In the genomic region with DNA sequence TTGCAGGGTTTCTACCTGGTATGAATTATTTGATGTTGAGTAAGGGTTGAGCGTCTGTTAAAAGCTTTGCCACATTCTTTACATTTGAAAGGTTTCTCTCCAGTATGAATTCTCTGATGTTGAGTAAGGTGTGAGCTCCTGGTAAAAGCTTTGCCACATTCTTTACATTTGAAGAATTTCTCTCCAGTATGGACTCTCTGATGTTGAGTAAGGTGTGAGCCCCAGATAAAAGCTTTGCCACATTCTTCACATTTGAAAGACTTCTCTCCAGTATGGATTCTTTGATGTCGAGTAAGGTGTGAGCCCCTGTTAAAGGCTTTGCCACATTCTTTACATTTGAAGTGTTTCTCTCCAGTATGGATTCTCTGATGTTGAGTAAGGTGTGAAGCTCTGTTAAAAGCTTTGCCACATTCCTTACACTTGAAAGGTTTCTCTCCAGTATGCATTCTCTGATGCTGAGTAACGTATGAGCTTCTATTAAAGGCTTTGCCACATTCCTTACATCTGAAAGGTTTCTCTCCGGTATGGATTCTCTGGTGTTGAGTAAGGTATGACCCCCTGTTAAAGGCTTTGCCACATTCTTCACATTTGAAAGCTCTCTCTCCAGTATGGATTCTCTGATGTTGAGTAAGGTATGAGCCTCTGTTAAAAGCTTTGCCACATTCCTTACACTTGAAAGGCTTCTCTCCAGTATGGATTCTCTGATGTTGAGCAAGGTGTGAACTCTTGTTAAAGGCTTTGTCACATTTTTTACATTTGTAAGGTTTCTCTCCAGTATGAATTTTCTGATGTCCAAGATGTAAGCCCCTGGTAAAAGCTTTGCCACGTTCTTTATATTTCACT, we compare ENCODE assay signal across 1 cellular context.
TF ChIP-seq lines count a peak whose summit lies in the region.

No MANE protein-coding gene starts in this region.

TF ChIP-seq in HCT116, 20 proteins besides CTCF, POLR2A, EP300 and RAD21 (continued from another document):
- TF ChIP-seq, protein P1, sequence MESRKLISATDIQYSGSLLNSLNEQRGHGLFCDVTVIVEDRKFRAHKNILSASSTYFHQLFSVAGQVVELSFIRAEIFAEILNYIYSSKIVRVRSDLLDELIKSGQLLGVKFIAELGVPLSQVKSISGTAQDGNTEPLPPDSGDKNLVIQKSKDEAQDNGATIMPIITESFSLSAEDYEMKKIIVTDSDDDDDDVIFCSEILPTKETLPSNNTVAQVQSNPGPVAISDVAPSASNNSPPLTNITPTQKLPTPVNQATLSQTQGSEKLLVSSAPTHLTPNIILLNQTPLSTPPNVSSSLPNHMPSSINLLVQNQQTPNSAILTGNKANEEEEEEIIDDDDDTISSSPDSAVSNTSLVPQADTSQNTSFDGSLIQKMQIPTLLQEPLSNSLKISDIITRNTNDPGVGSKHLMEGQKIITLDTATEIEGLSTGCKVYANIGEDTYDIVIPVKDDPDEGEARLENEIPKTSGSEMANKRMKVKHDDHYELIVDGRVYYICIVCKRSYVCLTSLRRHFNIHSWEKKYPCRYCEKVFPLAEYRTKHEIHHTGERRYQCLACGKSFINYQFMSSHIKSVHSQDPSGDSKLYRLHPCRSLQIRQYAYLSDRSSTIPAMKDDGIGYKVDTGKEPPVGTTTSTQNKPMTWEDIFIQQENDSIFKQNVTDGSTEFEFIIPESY (IDR thresholded peaks at IDR 0.05; ENCODE audit: extremely low read depth, insufficient replicate concordance, low read length): no peak
- TF ChIP-seq ZFX (IDR thresholded peaks at IDR 0.05) (no peak), TCF7L2 (IDR thresholded peaks at IDR 0.05; ENCODE audit: borderline replicate concordance, extremely low read depth, insufficient read depth, insufficient read length) (no peak), JUND (IDR thresholded peaks at IDR 0.05) (peak; percentile 18; the same call in 1 of the 2 replicates)
- TF ChIP-seq, protein P2, sequence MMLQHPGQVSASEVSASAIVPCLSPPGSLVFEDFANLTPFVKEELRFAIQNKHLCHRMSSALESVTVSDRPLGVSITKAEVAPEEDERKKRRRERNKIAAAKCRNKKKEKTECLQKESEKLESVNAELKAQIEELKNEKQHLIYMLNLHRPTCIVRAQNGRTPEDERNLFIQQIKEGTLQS (IDR thresholded peaks at IDR 0.05): no peak
TF ChIP-seq in HCT116: peak in this region for 2.
